ENCODE assay signal across 8 cellular contexts in genomic region chr4:145132521-145133098, GRCh38. TPM values are rescaled to one million over a fixed set of nuclear protein-coding genes. Genes with fewer than 3 reads are reported as not detected.
DNase-seq lines count a peak whose midpoint lies in the region; ATAC-seq and TF ChIP-seq lines count a peak whose summit lies in the region.

No MANE protein-coding gene starts in this region.

- no peak overlapping the region for H2AFZ ChIP-seq in MM.1S (ENCODE audit: low read length)

- H4K20me1 ChIP-seq in MM.1S (ENCODE audit: insufficient read depth, low read length) = no peaks in the 10 kb centered on the region

- no peaks in the 10 kb centered on the region for H3K27me3 Mint-ChIP-seq in osteocyte (ENCODE audit: unreplicated experiment)

- H3K4me1 ChIP-seq in MM.1S (ENCODE audit: low read length) = peaks cover 29% of the 10 kb centered on the region

- no peaks in the 10 kb centered on the region for H3K9me3 Mint-ChIP-seq in osteocyte (ENCODE audit: unreplicated experiment)

- no peak overlapping the region for H3K27ac Mint-ChIP-seq in osteocyte (ENCODE audit: unreplicated experiment)

- peak; percentile 11 for DNase-seq in NOMO-1 treated with DMSO at 0.1 percent for 48 hours (lab: John Stamatoyannopoulos, UW; ENCODE audit: unreplicated experiment)
- no peak for DNase-seq in NOMO-1 treated with dmso at 0.1 percent for 144 hours (lab: John Stamatoyannopoulos, UW; ENCODE audit: unreplicated experiment)
- no peak for DNase-seq in MM.1S
- DNase-seq in dermis blood vessel endothelial cell = peak; percentile 44
- no peak for DNase-seq in NCI-H146 (lab: John Stamatoyannopoulos, UW)
- DNase-seq in osteocyte (ENCODE audit: extremely low spot score, unreplicated experiment) = no peak
- no peak for DNase-seq in H7

- H3K4me3 ChIP-seq in MM.1S (ENCODE audit: low read length) (no peak overlapping the region), H7 (ENCODE audit: insufficient read depth, low read depth, low read length) (no peak overlapping the region)

- H3F3A ChIP-seq in MM.1S (ENCODE audit: insufficient read depth, low read length) = peaks cover 10% of the 10 kb centered on the region

- H3K9ac ChIP-seq in MM.1S (ENCODE audit: low read length) = no peak overlapping the region

- ATAC-seq in GM21825 (IDR thresholded peaks at IDR 0.05; ENCODE audit: unreplicated experiment) = peak; percentile 77

- H3K4me2 ChIP-seq in MM.1S (ENCODE audit: low read depth, low read length) = peak overlapping the region; percentile 30; the same call in 1 of the 2 replicates

- peaks cover 31% of the 10 kb centered on the region for H3K36me3 Mint-ChIP-seq in osteocyte (ENCODE audit: unreplicated experiment)

- H3K4me3 Mint-ChIP-seq in osteocyte (ENCODE audit: unreplicated experiment) = no peak overlapping the region

- H3K27me3 ChIP-seq in MM.1S (replicated peaks; ENCODE audit: insufficient read depth, low read length) (no peaks in the 10 kb centered on the region), H7 (ENCODE audit: control insufficient read depth, insufficient read depth, low read length) (no peaks in the 10 kb centered on the region)

- H3K9me2 ChIP-seq in MM.1S (replicated peaks; ENCODE audit: insufficient read depth, low read length) = no peaks in the 10 kb centered on the region

- no peak overlapping the region for H3K27ac ChIP-seq in MM.1S (ENCODE audit: low read length)

- no peaks in the 10 kb centered on the region for H3K9me3 ChIP-seq in MM.1S (replicated peaks; ENCODE audit: insufficient read depth, low read length)

- H3K79me2 ChIP-seq in MM.1S (ENCODE audit: low read length) = no peaks in the 10 kb centered on the region

- TF ChIP-seq CTCF in MM.1S (IDR thresholded peaks at IDR 0.05; ENCODE audit: low read length) (no peak), osteocyte (IDR thresholded peaks at IDR 0.05) (no peak)

- peaks cover 10% of the 10 kb centered on the region for H3K4me1 Mint-ChIP-seq in osteocyte (ENCODE audit: unreplicated experiment)

- peaks cover 3% of the 10 kb centered on the region; the same call in 1 of the 2 replicates for H3K36me3 ChIP-seq in MM.1S (replicated peaks; ENCODE audit: insufficient read depth, low read length)
- no peaks in the 10 kb centered on the region; the same call in 1 of the 2 replicates for H3K36me3 ChIP-seq in H7 (replicated peaks; ENCODE audit: control insufficient read depth, insufficient read depth, low read length)

RNA-seq across cellular contexts. Expression of gene ABCE1, which starts 34.5 kb away (rescaled TPM):
- total RNA-seq in dermis blood vessel endothelial cell (197 and 253 TPM in 2 replicates), osteocyte (45.6 and 46.5 TPM in 2 replicates)
- total RNA-seq in H7 (2014; rRNA removed; shearing (Covaris generic)) = 146 and 165 TPM in 2 replicates

RNA-seq across cellular contexts. Expression of gene ANAPC10, which starts 34.6 kb away (rescaled TPM):
- total RNA-seq in dermis blood vessel endothelial cell = 27.6 and 35.6 TPM in 2 replicates
- total RNA-seq in osteocyte = 16.8 and 21.8 TPM in 2 replicates
- 22.9 and 31.4 TPM in 2 replicates for total RNA-seq in H7 (2014; rRNA removed; shearing (Covaris generic))

RNA-seq across cellular contexts. Expression of gene OTUD4, which starts 47.8 kb away (rescaled TPM):
- total RNA-seq in dermis blood vessel endothelial cell = 29.5 and 35.9 TPM in 2 replicates
- total RNA-seq in osteocyte = 35.0 and 36.1 TPM in 2 replicates
- 16.4 and 23.6 TPM in 2 replicates for total RNA-seq in H7 (2014; rRNA removed; shearing (Covaris generic))

Comparison
In these comparisons a context has a peak if more than half of its experiments do, and no peak if none do; other contexts are left out.
1. DNase-seq: peak in NOMO-1 treated with DMSO at 0.1 percent for 48 hours (single experiment) and dermis blood vessel endothelial cell (single experiment); none in NOMO-1 treated with dmso at 0.1 percent for 144 hours (single experiment), MM.1S (single experiment), NCI-H146 (single experiment), osteocyte (single experiment) and H7 (single experiment).